ENCODE assay signal across 19 cellular contexts in genomic region chr6:65170273-65170672, GRCh38.
"Had no signal": no experiment of that assay in that cellular context is flagged by ENCODE, and none has a peak within 500 bp of the region (broad histone marks: within the 10 kb centered on the region; RNA-seq: fewer than 3 reads in every experiment).

No MANE protein-coding gene starts in this region.

- H3K36me3 ChIP-seq: left lung, neutrophil had no signal

- H3K27ac ChIP-seq: left lung, neutrophil had no signal

- H3K9me3 ChIP-seq: left lung, neutrophil had no signal

- H3K4me1 ChIP-seq: left lung had no signal

- H3K4me3 ChIP-seq: left lung had no signal

- DNase-seq: activated B cell treated with CpG ODN at 0.5 μM for 24 hours; activated CD4-positive, alpha-beta T cell treated with anti-CD3 and anti-CD28 coated beads, Interleukin-2, amount 10 ng/mL, durations not matched to agents 24 days and 14 days; activated CD8-positive, alpha-beta memory T cell treated with anti-CD3 and anti-CD28 coated beads, Interleukin-2, amount 50 U/mL, for 4 hours; activated CD8-positive, alpha-beta T cell treated with anti-CD3 and anti-CD28 coated beads, Interleukin-2, amount 10 ng/mL, durations not matched to agents 7 days and 5 days; activated gamma-delta T cell; activated T-cell treated with anti-CD3 and anti-CD28 coated beads, Interleukin-2, amount 50 U/mL, for 48 hours; amygdala; effector memory CD4-positive, alpha-beta T cell; islet precursor cell; mesendoderm; natural killer cell; right cardiac atrium; small intestine; stimulated activated CD4-positive, alpha-beta T cell treated with anti-CD3 and anti-CD28 coated beads, Interleukin-4, amount 100 ng/mL, for 4 hours; stimulated activated CD8-positive, alpha-beta memory T cell treated with anti-CD3 and anti-CD28 coated beads, Interleukin-4, amount 100 ng/mL, for 48 hours; stimulated activated naive CD4-positive, alpha-beta T cell treated with Interleukin-2 at 50 U/mL for 16 hours; trophoblast cell had no signal

- H3K27me3 ChIP-seq: left lung, neutrophil had no signal

- ATAC-seq: activated CD8-positive, alpha-beta T cell treated with anti-CD3 and anti-CD28 coated beads, Interleukin-2, amount 10 ng/mL, durations not matched to agents 7 days and 5 days; left lung; natural killer cell; right cardiac atrium had no signal
